Comparison of ENCODE assay signal across 8 cellular contexts in the genomic region with DNA sequence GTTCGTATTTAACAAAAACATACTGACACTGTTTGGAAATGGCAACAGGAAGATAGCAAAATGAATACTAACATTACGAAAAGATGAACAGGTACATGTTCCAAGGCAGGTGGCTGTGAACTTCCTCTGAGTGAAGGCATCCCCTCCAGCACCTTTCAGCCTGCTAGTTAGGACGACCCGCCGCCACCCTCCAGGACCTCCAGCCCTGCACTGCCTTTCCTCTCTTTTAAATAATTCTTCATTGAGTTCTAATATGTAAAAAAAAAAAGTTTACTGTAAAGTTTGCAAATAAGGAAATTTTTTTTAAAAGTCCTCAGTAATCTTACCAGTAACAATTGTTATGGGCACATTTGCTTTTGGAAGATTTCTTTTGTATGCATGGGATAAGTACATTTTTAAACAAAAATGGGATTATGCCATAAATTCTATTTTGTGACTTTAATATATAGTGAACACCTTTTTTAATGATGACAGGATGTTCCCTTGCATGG. TPM values are rescaled to one million over a fixed set of nuclear protein-coding genes. Genes with fewer than 3 reads are reported as not detected.
DNase-seq lines count a peak whose midpoint lies in the region; ATAC-seq, FAIRE-seq and TF ChIP-seq lines count a peak whose summit lies in the region.

No MANE protein-coding gene starts in this region.

- DNase-seq in H54 (ENCODE audit: insufficient read length, low spot score) (no peak), heart left ventricle (peak in 2 of 5 donors; percentile 30 to 33), smooth muscle cell (lab: John Stamatoyannopoulos, UW; ENCODE audit: unreplicated experiment) (no peak), EL (no peak), NCI-H748 (lab: John Stamatoyannopoulos, UW; ENCODE audit: unreplicated experiment) (no peak), H9 (no peak), activated gamma-delta T cell treated with Interleukin-2 at 50 U/mL for 16 hours (no peak)
- DNase-seq in activated CD8-positive, alpha-beta T cell treated with anti-CD3 and anti-CD28 coated beads, Interleukin-2, amount 10 ng/mL, durations not matched to agents 7 days and 5 days, result no peak

- POLR2A ChIA-PET in activated CD8-positive, alpha-beta T cell treated with anti-CD3 and anti-CD28 coated beads, Interleukin-2, amount 10 ng/mL, durations not matched to agents 7 days and 5 days (lab: Charles Lee), result interaction anchor here (0.7 to 19.6 kb wide), 3 partner anchors 9 to 73 kb away, joined by 4 to 4167 read pairs (median 112); partner anchors contain the start of genes MALAT1 and NEAT1

- H3K18ac ChIP-seq in H9 (ENCODE audit: insufficient read length, low read depth, low read length), result no peak overlapping the region

- H3K79me1 ChIP-seq in H9 (ENCODE audit: insufficient read depth, low read depth, low read length, poor library complexity, severe bottlenecking), result no peaks in the 10 kb centered on the region

- H2AK5ac ChIP-seq in H9 (ENCODE audit: insufficient read length, low read length), result no peak overlapping the region

- no peak overlapping the region for H2BK5ac ChIP-seq in H9 (ENCODE audit: insufficient read length, low read length)

- CTCF ChIA-PET in activated CD8-positive, alpha-beta T cell treated with anti-CD3 and anti-CD28 coated beads, Interleukin-2, amount 10 ng/mL, durations not matched to agents 7 days and 5 days (lab: Charles Lee), result interaction anchor here (0.9 to 2.0 kb wide), 2 partner anchors 11 to 43 kb away, joined by 3 to 6 read pairs; no protein-coding TSS in a partner anchor

- FAIRE-seq in H54 (lab: Jason Lieb, UNC), result no peak

- H3K36me3 ChIP-seq in heart left ventricle, result peaks cover 3 to 92% (median 68%) of the 10 kb centered on the region in 9 donors
- H3K36me3 ChIP-seq in smooth muscle cell (ENCODE audit: low read depth), result no peaks in the 10 kb centered on the region

- intact Hi-C loops in heart left ventricle (cut with DNase I), result no loop called here

- H2BK15ac ChIP-seq in H9 (ENCODE audit: low read depth, low read length), result no peak overlapping the region

- no peaks in the 10 kb centered on the region for H3K9me3 Mint-ChIP-seq in activated CD8-positive, alpha-beta T cell treated with anti-CD3 and anti-CD28 coated beads, Interleukin-2, amount 10 ng/mL, durations not matched to agents 7 days and 5 days (ENCODE audit: insufficient read depth)
- H3K9me3 Mint-ChIP-seq in H9, result no peaks in the 10 kb centered on the region

- H4K91ac ChIP-seq in H9 (ENCODE audit: insufficient read length, low read depth, low read length), result no peak overlapping the region

- H3K27ac ChIP-seq in heart left ventricle (peak overlapping the region in 11 of 12 donors; percentile 37 to 100 (median 99)), smooth muscle cell (ENCODE audit: low read depth) (peak overlapping the region; percentile 100), H9 (ENCODE audit: insufficient read length, low read depth, low read length) (no peak overlapping the region)

- H3T11ph ChIP-seq in H9 (ENCODE audit: low read length), result no peak overlapping the region

- H3K56ac ChIP-seq in H9 (ENCODE audit: insufficient read length, low read depth, low read length), result no peak overlapping the region

- H4K8ac ChIP-seq in H9 (replicated peaks; ENCODE audit: insufficient read length, low read depth, low read length), result no peak overlapping the region

- H2BK120ac ChIP-seq in H9 (ENCODE audit: low read depth, low read length, poor library complexity, severe bottlenecking), result no peak overlapping the region

- no peaks in the 10 kb centered on the region for H3K27me3 Mint-ChIP-seq in activated CD8-positive, alpha-beta T cell treated with anti-CD3 and anti-CD28 coated beads, Interleukin-2, amount 10 ng/mL, durations not matched to agents 7 days and 5 days (ENCODE audit: low read depth)
- no peaks in the 10 kb centered on the region for H3K27me3 Mint-ChIP-seq in H9 (ENCODE audit: low read depth)

- H3K4me3 Mint-ChIP-seq in activated CD8-positive, alpha-beta T cell treated with anti-CD3 and anti-CD28 coated beads, Interleukin-2, amount 10 ng/mL, durations not matched to agents 7 days and 5 days, result peak overlapping the region; percentile 87
- H3K4me3 Mint-ChIP-seq in H9, result no peak overlapping the region

- H2BK12ac ChIP-seq in H9 (ENCODE audit: insufficient read length, low read depth, low read length), result no peak overlapping the region

- H3K9me3 ChIP-seq in heart left ventricle (no peaks in the 10 kb centered on the region), smooth muscle cell (replicated peaks; ENCODE audit: low read depth) (no peaks in the 10 kb centered on the region), H9 (ENCODE audit: control insufficient read depth, low read depth, low read length) (no peaks in the 10 kb centered on the region)

- no peak overlapping the region for H4K5ac ChIP-seq in H9 (ENCODE audit: insufficient read length, low read depth, low read length)

- H3K36me3 Mint-ChIP-seq in activated CD8-positive, alpha-beta T cell treated with anti-CD3 and anti-CD28 coated beads, Interleukin-2, amount 10 ng/mL, durations not matched to agents 7 days and 5 days (ENCODE audit: low read depth), result peaks cover 73% of the 10 kb centered on the region
- no peaks in the 10 kb centered on the region for H3K36me3 Mint-ChIP-seq in H9 (ENCODE audit: insufficient read depth in 1 of 3, low read depth in 3 of 3)

- peak overlapping the region; percentile 99 for H3K4me2 ChIP-seq in smooth muscle cell
- no peak overlapping the region for H3K4me2 ChIP-seq in H9 (ENCODE audit: insufficient read depth, insufficient read length, low read length)

- H3K79me2 ChIP-seq in smooth muscle cell (ENCODE audit: low read depth) (peaks cover 100% of the 10 kb centered on the region), H9 (ENCODE audit: insufficient read depth, low read length) (peaks cover 2% of the 10 kb centered on the region; the same call in 1 of the 2 replicates)

- peak overlapping the region; percentile 75 to 96 (median 91) for H3K4me3 ChIP-seq in heart left ventricle
- H3K4me3 ChIP-seq in smooth muscle cell, result peak overlapping the region; percentile 88

- H3K4me1 Mint-ChIP-seq in activated CD8-positive, alpha-beta T cell treated with anti-CD3 and anti-CD28 coated beads, Interleukin-2, amount 10 ng/mL, durations not matched to agents 7 days and 5 days (ENCODE audit: low read depth), result peaks cover 70% of the 10 kb centered on the region
- peaks cover 58 to 59% of the 10 kb centered on the region in 2 experiments for H3K4me1 Mint-ChIP-seq in H9

- H3K9ac ChIP-seq in smooth muscle cell (ENCODE audit: low read depth) (peak overlapping the region; percentile 99), H9 (ENCODE audit: extremely low read depth, insufficient read length, low read length) (no peak overlapping the region)

- H3K14ac ChIP-seq in H9 (ENCODE audit: insufficient read depth, low read length), result no peak overlapping the region

- no peak for ATAC-seq in activated CD8-positive, alpha-beta T cell treated with anti-CD3 and anti-CD28 coated beads, Interleukin-2, amount 10 ng/mL, durations not matched to agents 7 days and 5 days
- peak in 2 of 4 donors; percentile 2 to 10 for ATAC-seq in heart left ventricle

- peak overlapping the region; percentile 100 for H3K27ac Mint-ChIP-seq in activated CD8-positive, alpha-beta T cell treated with anti-CD3 and anti-CD28 coated beads, Interleukin-2, amount 10 ng/mL, durations not matched to agents 7 days and 5 days
- no peak overlapping the region; a peak in 2 of 7 replicates for H3K27ac Mint-ChIP-seq in H9

- H3K27me3 ChIP-seq in heart left ventricle (no peaks in the 10 kb centered on the region), smooth muscle cell (ENCODE audit: low read depth) (no peaks in the 10 kb centered on the region), H9 (ENCODE audit: insufficient read depth, low read length) (no peaks in the 10 kb centered on the region)

- peaks cover 0 to 72% (median 60%) of the 10 kb centered on the region in 12 donors for H3K4me1 ChIP-seq in heart left ventricle
- peaks cover 6% of the 10 kb centered on the region for H3K4me1 ChIP-seq in smooth muscle cell (ENCODE audit: low read depth)
- H3K4me1 ChIP-seq in H9 (ENCODE audit: insufficient read depth, low read length), result peaks cover 26% of the 10 kb centered on the region

- H3K23me2 ChIP-seq in H9 (ENCODE audit: insufficient read length, low read depth, low read length, poor library complexity, severe bottlenecking), result no peaks in the 10 kb centered on the region

- H4K20me1 ChIP-seq in smooth muscle cell (ENCODE audit: low read depth), result peaks cover 100% of the 10 kb centered on the region
- H4K20me1 ChIP-seq in H9 (ENCODE audit: control insufficient read depth, insufficient read depth, insufficient read length), result no peaks in the 10 kb centered on the region

- TF ChIP-seq CTCF in heart left ventricle (IDR thresholded peaks at IDR 0.05) (no peak), smooth muscle cell (IDR thresholded peaks at IDR 0.05; ENCODE audit: borderline replicate concordance, insufficient read depth, poor library complexity, severe bottlenecking) (no peak), H9 (conservative IDR thresholded peaks at IDR 0.05) (no peak)

- H2BK20ac ChIP-seq in H9 (ENCODE audit: low read depth, low read length, poor library complexity, severe bottlenecking), result no peak overlapping the region

- no peak overlapping the region for H3K23ac ChIP-seq in H9 (ENCODE audit: insufficient read length, low read depth, low read length)

- no peak overlapping the region for H3K4ac ChIP-seq in H9 (ENCODE audit: low read depth, low read length)

- H2AFZ ChIP-seq in smooth muscle cell (ENCODE audit: low read depth) (no peak overlapping the region), H9 (ENCODE audit: low read length) (no peak overlapping the region)

- TF ChIP-seq POLR2A in H54 (IDR thresholded peaks at IDR 0.05; ENCODE audit: low read depth, low read length) (peak; percentile 28; the same call in 1 of the 2 replicates), heart left ventricle (IDR thresholded peaks at IDR 0.05) (peak; percentile 2 to 10)

- 6 to 12% (median 10%) methylated on average over 5 of the region's 5 CpGs for WGBS in heart left ventricle, 4 donors
- WGBS in smooth muscle cell (ENCODE audit: low lambda C conversion rate), result 62% methylated on average over 5 of the region's 5 CpGs
- no CpG with 5 or more reads among the region's 5 CpGs for WGBS in H9 (ENCODE audit: extremely low coverage, insufficient read length, low lambda C conversion rate)

- peaks cover 80% of the 10 kb centered on the region for H3F3A ChIP-seq in smooth muscle cell (ENCODE audit: low read depth)

RNA-seq across cellular contexts. Expression of gene NEAT1, which starts 6.0 kb away (rescaled TPM):
- 100 to 1,000 TPM; 212 to 254 TPM for total RNA-seq in activated CD8-positive, alpha-beta T cell treated with anti-CD3 and anti-CD28 coated beads, Interleukin-2, amount 10 ng/mL, durations not matched to agents 7 days and 5 days
- total RNA-seq in heart left ventricle, result 100 to 1,000 TPM in 7 of 9 donors, 10 to 100 TPM in 2; 17.0 to 760 (median 507) TPM
- polyA plus RNA-seq in heart left ventricle, result 100 to 1,000 TPM; 104 to 532 TPM
- 142 and 155 TPM in 2 replicates for total RNA-seq in smooth muscle cell
- polyA plus RNA-seq in smooth muscle cell, result 14.9 and 84.6 TPM in 2 replicates
- total RNA-seq in H9 (2021), result 11.1 and 12.7 TPM in 2 replicates

RNA-seq across cellular contexts. Expression of gene FRMD8, which starts 42.2 kb away (rescaled TPM):
- 10 to 100 TPM; 51.0 to 54.7 TPM for total RNA-seq in activated CD8-positive, alpha-beta T cell treated with anti-CD3 and anti-CD28 coated beads, Interleukin-2, amount 10 ng/mL, durations not matched to agents 7 days and 5 days
- total RNA-seq in heart left ventricle (10 to 100 TPM in 7 of 9 donors, 1 to 10 TPM in 2; 6.1 to 24.1 (median 11.3) TPM), smooth muscle cell (16.7 and 19.1 TPM in 2 replicates), H9 (2021) (19.0 and 22.7 TPM in 2 replicates)
- polyA plus RNA-seq in heart left ventricle (10 to 100 TPM in 1 of 2 donors, 1 to 10 TPM in 1; 8.0 to 16.3 TPM), smooth muscle cell (37.8 and 40.8 TPM in 2 replicates)

RNA-seq across cellular contexts. Expression of gene SLC25A45, which starts 46.2 kb away (rescaled TPM):
- 10 to 100 TPM; 24.5 to 28.2 TPM for total RNA-seq in activated CD8-positive, alpha-beta T cell treated with anti-CD3 and anti-CD28 coated beads, Interleukin-2, amount 10 ng/mL, durations not matched to agents 7 days and 5 days
- total RNA-seq in heart left ventricle (10 to 100 TPM in 1 of 9 donors, 1 to 10 TPM in 8; 3.8 to 11.6 (median 6.6) TPM), smooth muscle cell (0.81 and 2.2 TPM in 2 replicates), H9 (2021) (1.1 and 1.6 TPM in 2 replicates)
- polyA plus RNA-seq in heart left ventricle (1 to 10 TPM; 3.8 to 6.6 TPM), smooth muscle cell (3.4 and 7.7 TPM in 2 replicates)
